8 cellular contexts compared by ENCODE assay signal in the genomic region with DNA sequence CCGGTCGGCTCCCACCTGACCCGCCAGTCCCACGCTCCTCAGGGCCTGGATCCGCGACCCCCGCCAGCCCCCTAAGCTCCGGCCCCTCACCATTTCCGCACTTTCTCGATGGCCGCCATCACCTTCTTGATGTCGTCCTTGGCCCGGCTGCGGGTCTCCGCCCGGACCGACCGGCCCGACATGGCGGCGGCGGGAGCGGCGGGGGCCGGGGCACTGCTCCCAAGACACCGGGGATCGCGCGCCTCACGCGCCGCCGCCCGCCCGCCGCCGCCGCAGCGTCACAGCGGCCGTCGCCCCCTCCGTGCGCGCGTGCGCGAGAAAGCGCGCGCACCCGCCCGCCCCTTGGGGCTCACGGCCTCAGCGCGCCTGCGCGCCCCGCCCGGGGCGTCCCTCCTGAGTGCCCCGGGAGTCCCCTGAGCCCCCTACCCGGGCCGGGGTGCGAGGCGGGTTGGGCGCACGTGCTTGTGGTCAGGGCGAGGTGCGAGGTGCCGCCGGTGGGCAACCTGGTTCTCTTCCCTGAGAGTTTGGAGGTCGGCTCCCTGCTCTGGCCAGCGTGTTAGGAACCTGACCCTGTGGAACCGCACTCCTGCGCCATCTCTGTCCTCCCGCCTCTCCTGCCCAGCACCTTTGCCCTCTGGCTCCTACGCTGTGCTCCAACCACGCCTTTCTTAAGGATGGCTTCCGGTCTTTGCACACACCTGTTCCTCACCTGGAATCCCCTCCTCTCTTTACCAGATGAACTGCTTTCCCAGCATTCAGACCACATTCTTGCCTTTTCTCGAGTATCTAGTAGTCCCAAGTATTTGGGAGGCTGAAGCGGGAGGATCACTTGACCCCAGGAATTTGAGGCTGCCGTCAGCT. TPM values are rescaled to one million over a fixed set of nuclear protein-coding genes. Genes with fewer than 3 reads are reported as not detected.
A peak's percentile ranks its signal among the peaks of the same experiment; 100 is the strongest.
DNase-seq lines count a peak whose midpoint lies in the region; ATAC-seq and TF ChIP-seq lines count a peak whose summit lies in the region.

A gene (minus strand): TSS at position 294 of the 861 bp plus-strand sequence. CDS start 112 bp downstream, at position 182.

- peak within 1 kb of the TSS; percentile 84 for H3K4me3 ChIP-seq in fibroblast of the aortic adventitia (ENCODE audit: low read depth, low read length)

- TF ChIP-seq CTCF in fibroblast of the aortic adventitia (IDR thresholded peaks at IDR 0.05; ENCODE audit: insufficient read depth, low read length): no peak
- no peak for TF ChIP-seq CTCF in nephron (IDR thresholded peaks at IDR 0.05; ENCODE audit: unreplicated experiment in 3 of 3)

- H3K4me1 Mint-ChIP-seq in nephron: peaks cover 28% of the 10 kb centered on the region

- H3K36me3 Mint-ChIP-seq in nephron (ENCODE audit: low read depth): peaks cover 7% of the 10 kb centered on the region

- H3K27ac Mint-ChIP-seq in nephron: peak within 1 kb of the TSS; percentile 91 to 98 (median 92)

- peak; percentile 43 for ATAC-seq in GM19455 (IDR thresholded peaks at IDR 0.05; ENCODE audit: unreplicated experiment)
- peak; percentile 55 for ATAC-seq in stimulated activated naive CD8-positive, alpha-beta T cell treated with anti-CD3 and anti-CD28 coated beads, Interleukin-15, Interleukin-2, amounts not matched to agents 100 U/mL and 50 U/mL, for 24 hours

- DNase-seq in COR-L47 (lab: John Stamatoyannopoulos, UW): peak; percentile 61
- peak; percentile 90 for DNase-seq in HPDE6-E6E7 (ENCODE audit: extremely low spot score)
- peak; percentile 64 for DNase-seq in RPMI7951 (ENCODE audit: low read depth)
- DNase-seq in activated T-helper 9 cell treated with anti-CD3 and anti-CD28 coated beads, Interleukin-2, amount 50 U/mL, for 16 hours (ENCODE audit: low read depth): peak; percentile 71
- peak; percentile 46 for DNase-seq in fibroblast of the aortic adventitia (ENCODE audit: low read depth)
- DNase-seq in stimulated activated naive CD8-positive, alpha-beta T cell treated with anti-CD3 and anti-CD28 coated beads, Interleukin-15, Interleukin-2, amounts not matched to agents 100 U/mL and 50 U/mL, for 24 hours: peak; percentile 83

- no peaks in the 10 kb centered on the region for H3K9me3 Mint-ChIP-seq in nephron

- H3K4me3 Mint-ChIP-seq in nephron: peak within 1 kb of the TSS; percentile 90 to 99 (median 98)

- H3K27me3 Mint-ChIP-seq in nephron (ENCODE audit: low read depth): peaks cover 4% of the 10 kb centered on the region

RNA-seq across cellular contexts. Expression of the gene that starts here (rescaled TPM):
- 32.8 and 33.1 TPM in 2 replicates for total RNA-seq in RPMI7951 (2014; rRNA removed; shearing (Covaris generic))
- total RNA-seq in fibroblast of the aortic adventitia (ENCODE audit: low replicate concordance): 23.4 and 34.2 TPM in 2 replicates

Comparison
In these comparisons a context has a peak if more than half of its experiments do, and no peak if none do; other contexts are left out.
1. Peak in every context shown above with its lines: DNase-seq, ATAC-seq and H3K4me3 ChIP-seq.